Comparison of ENCODE assay signal across 8 cellular contexts in genomic region chr6:13924949-13925881, GRCh38. TPM values are rescaled to one million over a fixed set of nuclear protein-coding genes. Genes with fewer than 3 reads are reported as not detected.
DNase-seq lines count a peak whose midpoint lies in the region; ATAC-seq and TF ChIP-seq lines count a peak whose summit lies in the region.

RNF182 (plus strand) TSS chr6:13924952; CDS start chr6:13977120, 52,168 bp downstream.

- DNase-seq in AG08395 (ENCODE audit: low spot score) (peak; percentile 81), SK-MEL-5 (ENCODE audit: low read depth, low spot score) (no peak), colonic mucosa (peak; percentile 27), mesenchymal stem cell (peak; percentile 16), transverse colon (peak; percentile 23), posterior vena cava (ENCODE audit: low spot score) (no peak)

- TF ChIP-seq CTCF in colonic mucosa (IDR thresholded peaks at IDR 0.05) (no peak), transverse colon (IDR thresholded peaks at IDR 0.05) (no peak)

- no peak within 1 kb of the TSS for H2BK120ac ChIP-seq in mesenchymal stem cell (ENCODE audit: low read depth, low read length)

- peak within 1 kb of the TSS; percentile 30 for H3K4me3 ChIP-seq in colonic mucosa
- peak within 1 kb of the TSS; percentile 75 to 90 for H3K4me3 ChIP-seq in mesenchymal stem cell (ENCODE audit: insufficient read depth in 1 of 2, low read depth in 1 of 2, low read length in 2 of 2)
- peak within 1 kb of the TSS in 3 of 4 donors; percentile 3 to 42 (median 29) for H3K4me3 ChIP-seq in transverse colon

- in situ Hi-C loops in SK-MEL-5 (cut with HindIII; ENCODE audit: low pct_unique_long_range_greater_than_20kb, low sequenced_read_pairs), result no loop called here
- in situ Hi-C loops in transverse colon (cut with MboI; ENCODE audit: low pct_ligation_motif_present in 1 of 4, low pct_unique_long_range_greater_than_20kb in 1 of 4, low sequenced_read_pairs in 3 of 4), result loop anchor here in 1 of 4 donors (25.0 kb wide), 1 partner anchor 212 kb away; no protein-coding TSS in a partner anchor

- peak within 1 kb of the TSS; percentile 86 for H4K91ac ChIP-seq in mesenchymal stem cell (ENCODE audit: low read length)

- intact Hi-C loops in colonic mucosa (cut with DNase I), result no loop called here
- intact Hi-C loops in transverse colon (cut with DNase I; ENCODE audit: low total_unique reads), result no loop called here
- intact Hi-C loops in posterior vena cava (cut with DNase I), result no loop called here

- TF ChIP-seq POLR2A in transverse colon (IDR thresholded peaks at IDR 0.05), result no peak

- peak within 1 kb of the TSS; percentile 77 for H2BK5ac ChIP-seq in mesenchymal stem cell (ENCODE audit: low read depth, low read length, poor library complexity, severe bottlenecking)

- H3K27ac ChIP-seq in colonic mucosa, result no peak within 1 kb of the TSS
- peak within 1 kb of the TSS; percentile 76 for H3K27ac ChIP-seq in mesenchymal stem cell (ENCODE audit: low read length, poor library complexity, severe bottlenecking)
- H3K27ac ChIP-seq in transverse colon, result no peak within 1 kb of the TSS

- peak within 1 kb of the TSS; percentile 48 for H2AFZ ChIP-seq in mesenchymal stem cell (ENCODE audit: low read depth, low read length)

- H3K18ac ChIP-seq in mesenchymal stem cell (ENCODE audit: low read depth in 1 of 2, low read length in 2 of 2), result peak within 1 kb of the TSS; percentile 25 to 85

- peak within 1 kb of the TSS; percentile 81 for H4K8ac ChIP-seq in mesenchymal stem cell (ENCODE audit: low read length)

- peak; percentile 49 for ATAC-seq in GM18511 (IDR thresholded peaks at IDR 0.05; ENCODE audit: unreplicated experiment)
- no peak for ATAC-seq in GM21390 (IDR thresholded peaks at IDR 0.05; ENCODE audit: unreplicated experiment)

- WGBS in mesenchymal stem cell, result 5% methylated on average over 45 of the region's 65 CpGs
- 4 to 6% methylated on average over 14 to 24 of the region's 65 CpGs for WGBS in transverse colon (ENCODE audit: low coverage in 1 of 2), 2 donors

- H3K9me3 ChIP-seq in colonic mucosa, result no peaks in the 10 kb centered on the region
- no peaks in the 10 kb centered on the region for H3K9me3 ChIP-seq in mesenchymal stem cell (ENCODE audit: control insufficient read depth, low read length)
- H3K9me3 ChIP-seq in transverse colon, result no peaks in the 10 kb centered on the region

- peak within 1 kb of the TSS in 1 of 2 experiments; percentile 21 for H2BK12ac ChIP-seq in mesenchymal stem cell (ENCODE audit: low read length in 2 of 2)

- TF ChIP-seq EP300 in transverse colon (IDR thresholded peaks at IDR 0.05; ENCODE audit: low read depth), result no peak

- H3K4ac ChIP-seq in mesenchymal stem cell (ENCODE audit: low read depth in 1 of 2, low read length in 2 of 2), result peak within 1 kb of the TSS; percentile 13 to 51

- H3K4me1 ChIP-seq in colonic mucosa, result peaks cover 5% of the 10 kb centered on the region
- peaks cover 3% of the 10 kb centered on the region for H3K4me1 ChIP-seq in mesenchymal stem cell (ENCODE audit: control insufficient read depth, insufficient read depth, low read depth, low read length)
- H3K4me1 ChIP-seq in transverse colon, result peaks cover 0 to 16% (median 13%) of the 10 kb centered on the region in 4 donors

- H3K36me3 ChIP-seq in colonic mucosa, result no peaks in the 10 kb centered on the region
- H3K36me3 ChIP-seq in mesenchymal stem cell (ENCODE audit: control insufficient read depth in 1 of 2, insufficient read depth in 2 of 2, low read depth in 1 of 2, low read length in 2 of 2), result no peaks in the 10 kb centered on the region
- H3K36me3 ChIP-seq in transverse colon, result no peaks in the 10 kb centered on the region

- H2BK15ac ChIP-seq in mesenchymal stem cell (ENCODE audit: low read depth, poor library complexity, severe bottlenecking), result peak within 1 kb of the TSS; percentile 76

- H3K14ac ChIP-seq in mesenchymal stem cell (ENCODE audit: low read length in 2 of 2), result peak within 1 kb of the TSS in 1 of 2 experiments; percentile 44

- peak within 1 kb of the TSS; percentile 87 for H3K4me2 ChIP-seq in mesenchymal stem cell (ENCODE audit: low read length, poor library complexity, severe bottlenecking)

- H3K79me1 ChIP-seq in mesenchymal stem cell (replicated peaks; ENCODE audit: low read length, poor library complexity, severe bottlenecking), result no peaks in the 10 kb centered on the region

- no peak within 1 kb of the TSS for H3K23ac ChIP-seq in mesenchymal stem cell (ENCODE audit: low read length in 2 of 2)

- H3K27me3 ChIP-seq in colonic mucosa (peaks cover 54% of the 10 kb centered on the region), mesenchymal stem cell (ENCODE audit: control insufficient read depth in 1 of 2, insufficient read depth in 1 of 2, low read length in 2 of 2) (no peaks in the 10 kb centered on the region), transverse colon (peaks cover 99% of the 10 kb centered on the region)

- H2AK5ac ChIP-seq in mesenchymal stem cell (ENCODE audit: low read length, severe bottlenecking), result no peak within 1 kb of the TSS

- H3K9ac ChIP-seq in colonic mucosa (ENCODE audit: low read depth in 2 of 2, low read length in 2 of 2) (no peak within 1 kb of the TSS), mesenchymal stem cell (ENCODE audit: low read length) (peak within 1 kb of the TSS; percentile 90)

RNA-seq across cellular contexts. Expression of gene RNF182, which starts in this region (rescaled TPM):
- total RNA-seq in SK-MEL-5 (2014; rRNA removed; shearing (Covaris generic)), result 21.2 and 26.6 TPM in 2 replicates
- 24.4 and 29.9 TPM in 2 replicates for polyA plus RNA-seq in SK-MEL-5 (2015; cell fraction: cytosol; rRNA removed)
- polyA plus RNA-seq in SK-MEL-5 (2015; cell fraction: nucleus; rRNA removed), result 12.5 and 32.3 TPM in 2 replicates
- not detected for total RNA-seq in colonic mucosa
- 2.3 TPM for polyA plus RNA-seq in mesenchymal stem cell (2013, experiment 1 of 2)
- polyA plus RNA-seq in mesenchymal stem cell (2013, experiment 2 of 2), result 2.5 TPM
- total RNA-seq in transverse colon, result not detected
- total RNA-seq in posterior vena cava, result under 1 TPM; 0.24 to 0.37 TPM

Comparison
In these comparisons a context has a peak if more than half of its experiments do, and no peak if none do; other contexts are left out.
1. RNA of gene RNF182 (total RNA-seq): 21.2 to 26.6 TPM in SK-MEL-5; 0.24 to 0.37 TPM in posterior vena cava, not detected in colonic mucosa and not detected in transverse colon; every median in the first group is over 10 times any median in the second.
2. Peak in DNase-seq and H3K4me3 ChIP-seq in colonic mucosa; RNA of the gene not detected or under 1 TPM.
3. Peak in DNase-seq and H3K4me3 ChIP-seq in transverse colon; RNA of the gene not detected or under 1 TPM.
4. DNase-seq: peak in AG08395 (single experiment) and mesenchymal stem cell (single experiment); none in SK-MEL-5 (single experiment) and posterior vena cava (single experiment).
5. H3K4me3 ChIP-seq: peak in every context shown above with its lines; median percentile 82 in mesenchymal stem cell; 30 in colonic mucosa; 29 in transverse colon.